ENCODE assay signal across 20 cellular contexts in the genomic region with DNA sequence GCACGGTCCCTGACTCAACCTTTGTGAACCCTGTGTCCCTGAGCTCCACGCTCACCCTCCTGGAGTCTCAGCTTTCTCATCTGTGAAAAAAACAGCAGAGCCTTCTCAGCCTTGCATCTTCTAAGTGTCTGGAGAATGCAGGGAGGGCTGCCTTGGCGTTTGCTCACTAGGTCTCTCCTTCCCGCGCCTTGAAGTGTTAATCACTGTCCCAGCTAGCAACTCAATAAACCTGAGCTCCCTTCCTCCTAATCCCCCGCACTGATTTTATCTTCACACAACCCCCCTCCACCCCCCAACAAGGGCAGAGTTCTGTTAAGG. TPM values are rescaled to one million over a fixed set of nuclear protein-coding genes. Genes with fewer than 3 reads are reported as not detected.
DNase-seq lines count a peak whose midpoint lies in the region; ATAC-seq and TF ChIP-seq lines count a peak whose summit lies in the region.
"Had no signal": no experiment of that assay in that cellular context is flagged by ENCODE, and none has a peak within 500 bp of the region (broad histone marks: within the 10 kb centered on the region; RNA-seq: fewer than 3 reads in every experiment).

No MANE protein-coding gene starts in this region.

- H3K27ac Mint-ChIP-seq in neural progenitor cell: peak overlapping the region; percentile 92
- H3K27ac Mint-ChIP-seq: activated T-cell treated with anti-CD3 and anti-CD28 coated beads, Interleukin-2, amount 50 U/mL, for 24 hours; HFFc6; memory B cell; T-helper 2 cell treated with Interferon-gamma antibody and Interleukin-4, amounts not matched to agents 5 μg/mL and 100 μg/mL, for 36 hours had no signal

- no peaks in the 10 kb centered on the region for H4K20me1 ChIP-seq in neural progenitor cell (ENCODE audit: low read depth)

- 77 to 85% methylated on average over 6 of the region's 6 CpGs for WGBS in upper lobe of left lung, 2 donors

- H3K4me3 ChIP-seq in neural progenitor cell: no peak overlapping the region
- no peak overlapping the region for H3K4me3 ChIP-seq in tibial artery
- H3K4me3 ChIP-seq in upper lobe of left lung: no peak overlapping the region
- H3K4me3 ChIP-seq: colonic mucosa had no signal

- H3K36me3 ChIP-seq in neural progenitor cell (no peaks in the 10 kb centered on the region), tibial artery (no peaks in the 10 kb centered on the region), upper lobe of left lung (no peaks in the 10 kb centered on the region)
- H3K36me3 ChIP-seq: colonic mucosa, esophagus squamous epithelium, tibial nerve had no signal

- ATAC-seq in esophagus mucosa (peak; percentile 16), upper lobe of left lung (ENCODE audit: low FRiP score in 2 of 2) (no peak)

- H2AFZ ChIP-seq in neural progenitor cell (replicated peaks): peak overlapping the region; percentile 15

- peak overlapping the region; percentile 47 for H3K4me3 Mint-ChIP-seq in neural progenitor cell
- H3K4me3 Mint-ChIP-seq: activated T-cell treated with anti-CD3 and anti-CD28 coated beads, Interleukin-2, amount 50 U/mL, for 24 hours; memory B cell; T-helper 2 cell treated with Interferon-gamma antibody and Interleukin-4, amounts not matched to agents 5 μg/mL and 100 μg/mL, for 36 hours had no signal

- H3K36me3 Mint-ChIP-seq in neural progenitor cell: no peaks in the 10 kb centered on the region
- H3K36me3 Mint-ChIP-seq: memory B cell had no signal

- H3F3A ChIP-seq in neural progenitor cell (ENCODE audit: low read depth): peaks cover 6% of the 10 kb centered on the region

- no peaks in the 10 kb centered on the region for H3K79me2 ChIP-seq in neural progenitor cell (ENCODE audit: low read depth)

- peaks cover 21% of the 10 kb centered on the region for H3K9me3 Mint-ChIP-seq in neural progenitor cell

- DNase-seq in activated CD8-positive, alpha-beta memory T cell treated with anti-CD3 and anti-CD28 coated beads for 24 hours: peak; percentile 15
- DNase-seq in activated CD8-positive, alpha-beta memory T cell treated with anti-CD3 and anti-CD28 coated beads, Interleukin-2, amount 50 U/mL, for 4 hours: no peak
- DNase-seq in neural progenitor cell (ENCODE audit: low spot score) (no peak), tibial artery (no peak), upper lobe of left lung (no peak), NCI-H128 (lab: John Stamatoyannopoulos, UW; ENCODE audit: unreplicated experiment) (no peak), NCI-H2171 (lab: John Stamatoyannopoulos, UW) (no peak)
- DNase-seq: activated CD4-positive, alpha-beta T cell treated with anti-CD3 and anti-CD28 coated beads for 48 hours; activated T-cell treated with anti-CD3 and anti-CD28 coated beads, Interleukin-2, amount 50 U/mL, for 24 hours; colonic mucosa; esophagus squamous epithelium; HFFc6; NCI-H2081 treated with DMSO at 0.1 percent for 48 hours; NK-92 treated with Interleukin-12 subunit alpha and Interleukin-12 subunit beta, amount 100 ng/mL, for 24 hours; SHP77 treated with DMSO at 0.1 percent for 48 hours had no signal

- H3K9me3 ChIP-seq in neural progenitor cell (ENCODE audit: low read depth): no peaks in the 10 kb centered on the region
- H3K9me3 ChIP-seq in tibial artery: peaks cover 0 to 15% (median 0%) of the 10 kb centered on the region in 3 donors
- H3K9me3 ChIP-seq in upper lobe of left lung: peaks cover 0 to 14% (median 5%) of the 10 kb centered on the region in 4 donors

- no peak overlapping the region for H3K9ac ChIP-seq in neural progenitor cell

- no peak for TF ChIP-seq CTCF in neural progenitor cell (IDR thresholded peaks at IDR 0.05)
- no peak for TF ChIP-seq CTCF in tibial artery (IDR thresholded peaks at IDR 0.05)
- TF ChIP-seq CTCF in upper lobe of left lung (IDR thresholded peaks at IDR 0.05): no peak

- no peak for TF ChIP-seq POLR2A in upper lobe of left lung (IDR thresholded peaks at IDR 0.05)

- TF ChIP-seq EP300 in upper lobe of left lung (IDR thresholded peaks at IDR 0.05): no peak

- intact Hi-C loops in tibial artery (cut with DNase I; ENCODE audit: low total_unique reads): loop anchor here (1.0 kb wide), 1 partner anchor 21 kb away; no protein-coding TSS in a partner anchor

- H3K27me3 ChIP-seq in neural progenitor cell (no peaks in the 10 kb centered on the region), tibial artery (no peaks in the 10 kb centered on the region), upper lobe of left lung (no peaks in the 10 kb centered on the region)
- H3K27me3 ChIP-seq: colonic mucosa, esophagus squamous epithelium, tibial nerve had no signal

- peaks cover 39% of the 10 kb centered on the region for H3K4me1 Mint-ChIP-seq in neural progenitor cell
- H3K4me1 Mint-ChIP-seq: memory B cell had no signal

- peaks cover 15% of the 10 kb centered on the region for H3K4me1 ChIP-seq in neural progenitor cell
- H3K4me1 ChIP-seq in tibial artery: peaks cover 0 to 38% (median 29%) of the 10 kb centered on the region in 4 donors
- peaks cover 0 to 6% (median 0%) of the 10 kb centered on the region in 4 donors for H3K4me1 ChIP-seq in upper lobe of left lung
- H3K4me1 ChIP-seq: colonic mucosa had no signal

- peaks cover 4% of the 10 kb centered on the region for H3K27me3 Mint-ChIP-seq in neural progenitor cell (ENCODE audit: insufficient read depth, low read depth)

- peak overlapping the region; percentile 2 for H3K4me2 ChIP-seq in neural progenitor cell

- no peak overlapping the region for H3K27ac ChIP-seq in neural progenitor cell
- peak overlapping the region; percentile 84 to 88 for H3K27ac ChIP-seq in tibial artery
- peak overlapping the region in 2 of 4 donors; percentile 45 to 61 for H3K27ac ChIP-seq in upper lobe of left lung
- H3K27ac ChIP-seq: 22Rv1, colonic mucosa had no signal

RNA-seq across cellular contexts. Expression of a gene that starts 34.9 kb away (rescaled TPM):
- 6.5 TPM for total RNA-seq in esophagus mucosa
- 0.09 and 0.45 TPM in 2 replicates for total RNA-seq in neural progenitor cell (ENCODE audit: low replicate concordance)
- total RNA-seq in upper lobe of left lung: 1 to 10 TPM in 5 of 6 donors, under 1 TPM in 1; 0.22 to 5.5 (median 2.2) TPM
